10 cellular contexts compared by ENCODE assay signal in the genomic region with DNA sequence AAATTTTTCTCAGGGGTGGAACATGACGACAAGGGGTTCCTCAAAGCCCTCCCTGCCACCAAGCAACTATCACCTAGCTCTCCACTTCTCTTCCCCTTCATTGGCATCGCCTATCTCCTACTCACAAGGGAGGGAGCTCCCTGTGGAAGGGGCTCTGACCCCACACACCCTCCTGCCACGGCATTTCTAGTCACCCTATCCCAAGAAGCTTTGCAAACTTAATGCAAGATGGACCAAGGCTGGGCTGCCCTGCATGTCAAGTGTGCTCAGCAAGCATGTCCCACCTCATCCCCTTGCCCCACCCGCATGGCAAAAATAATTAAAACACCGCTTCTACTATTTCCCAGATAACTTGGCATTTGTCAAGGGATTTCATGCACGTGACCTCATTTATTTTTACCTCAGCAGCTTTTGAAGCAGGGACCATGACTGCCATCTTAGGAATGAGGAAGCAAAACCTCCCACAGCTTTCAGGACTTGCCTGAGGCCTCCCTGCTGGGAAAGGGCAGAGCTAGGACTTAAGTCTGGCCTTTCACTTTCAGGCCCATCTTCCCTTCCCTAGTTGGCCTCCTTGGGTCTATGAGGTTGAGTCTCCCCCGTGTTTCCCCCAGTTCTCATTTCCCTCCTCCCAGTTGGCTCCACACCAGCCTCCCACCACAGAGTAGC.
DNase-seq lines count a peak whose midpoint lies in the region; ATAC-seq, FAIRE-seq and TF ChIP-seq lines count a peak whose summit lies in the region.
"Had no signal": no experiment of that assay in that cellular context is flagged by ENCODE, and none has a peak within 500 bp of the region (broad histone marks: within the 10 kb centered on the region; RNA-seq: fewer than 3 reads in every experiment).

No MANE protein-coding gene starts in this region.

- H3K36me3 ChIP-seq in PC-9 (ENCODE audit: low read depth) (no peaks in the 10 kb centered on the region), esophagus muscularis mucosa (no peaks in the 10 kb centered on the region)
- H3K36me3 ChIP-seq: WERI-Rb-1 had no signal

- intact Hi-C loops in PC-9 (cut with micrococcal nuclease; ENCODE audit: unreplicated experiment) (no loop called here), esophagus muscularis mucosa (cut with DNase I) (no loop called here)

- H3F3A ChIP-seq in PC-9 (ENCODE audit: insufficient read depth, low read depth), result no peaks in the 10 kb centered on the region

- H3K27ac ChIP-seq in PC-9, result peak overlapping the region; percentile 55
- no peak overlapping the region for H3K27ac ChIP-seq in esophagus muscularis mucosa (replicated peaks in 1 of 4)
- H3K27ac ChIP-seq: WERI-Rb-1 had no signal

- POLR2A ChIA-PET in PC-9 (lab: Charles Lee; ENCODE audit: unreplicated experiment), result interaction anchor here (0.6 kb wide), 1 partner anchor 97 kb away, joined by 3 read pairs; no protein-coding TSS in a partner anchor

- ATAC-seq in HG03139 (IDR thresholded peaks at IDR 0.05; ENCODE audit: unreplicated experiment), result no peak

- H3K4me2 ChIP-seq in PC-9, result peak overlapping the region; percentile 64

- no TSS peak for BruUV-seq in PC-9 (replicated peaks; lab: Mats Ljungman, UMichigan)

- no peaks in the 10 kb centered on the region for H3K9me2 ChIP-seq in PC-9 (ENCODE audit: insufficient read depth)

- CTCF ChIA-PET in PC-9 (lab: Charles Lee), result interaction anchor here (0.7 kb wide), 1 partner anchor 140 kb away, joined by 4 read pairs; no protein-coding TSS in a partner anchor

- no peak for TF ChIP-seq POLR2A in esophagus muscularis mucosa (IDR thresholded peaks at IDR 0.05; ENCODE audit: low read depth)

- H3K9me3 ChIP-seq in PC-9 (ENCODE audit: insufficient read depth, low read depth) (no peaks in the 10 kb centered on the region), esophagus muscularis mucosa (no peaks in the 10 kb centered on the region)

- H3K4me1 ChIP-seq in PC-9 (replicated peaks; ENCODE audit: insufficient read depth), result peaks cover 7% of the 10 kb centered on the region
- peaks cover 0 to 7% (median 2%) of the 10 kb centered on the region in 4 donors for H3K4me1 ChIP-seq in esophagus muscularis mucosa

- WGBS in esophagus muscularis mucosa, result 80% methylated on average over 7 of the region's 7 CpGs

- TF ChIP-seq CTCF in PC-9 (conservative IDR thresholded peaks at IDR 0.05) (no peak), esophagus muscularis mucosa (IDR thresholded peaks at IDR 0.05) (no peak), retinal pigment epithelial cell (conservative IDR thresholded peaks at IDR 0.05; ENCODE audit: low read depth, low read length) (no peak)

- DNase-seq in GM03348 (ENCODE audit: low spot score), result peak; percentile 75
- peak; percentile 72 to 82 for DNase-seq in PC-9
- peak; percentile 62 for DNase-seq in esophagus muscularis mucosa (ENCODE audit: extremely low spot score)
- peak; percentile 59 for DNase-seq in retinal pigment epithelial cell (ENCODE audit: low read depth)
- no peak for DNase-seq in cerebellar nuclear complex (lab: John Stamatoyannopoulos, UW)
- DNase-seq in DMS153 (lab: John Stamatoyannopoulos, UW), result no peak
- DNase-seq in frontal cortex (ENCODE audit: low spot score in 2 of 2), result no peak
- DNase-seq: NCI-H187, WERI-Rb-1 had no signal

- peak overlapping the region; percentile 67; the same call in 1 of the 2 replicates for H2AFZ ChIP-seq in PC-9

- FAIRE-seq in frontal cortex (lab: Jason Lieb, UNC), result no peak

- H3K27me3 ChIP-seq in PC-9 (ENCODE audit: insufficient read depth, low read depth) (no peaks in the 10 kb centered on the region), esophagus muscularis mucosa (no peaks in the 10 kb centered on the region)

- H3K4me3 ChIP-seq in PC-9, result no peak overlapping the region
- H3K4me3 ChIP-seq in esophagus muscularis mucosa, result no peak overlapping the region
- no peak overlapping the region for H3K4me3 ChIP-seq in retinal pigment epithelial cell (ENCODE audit: low read length)

- H4K20me1 ChIP-seq in PC-9 (ENCODE audit: insufficient read depth), result no peaks in the 10 kb centered on the region

- no peaks in the 10 kb centered on the region for H3K79me2 ChIP-seq in PC-9 (ENCODE audit: low read depth)

- no peak for TF ChIP-seq EP300 in esophagus muscularis mucosa (IDR thresholded peaks at IDR 0.05)

Comparison
In these comparisons a context has a peak if more than half of its experiments do, and no peak if none do; other contexts are left out.
1. DNase-seq: peak in GM03348 (single experiment), PC-9 (2 of 2), esophagus muscularis mucosa (single experiment) and retinal pigment epithelial cell (single experiment); none in cerebellar nuclear complex (0 of 2), DMS153 (single experiment) and frontal cortex (0 of 2).